ENCODE assay signal across 11 cellular contexts in the genomic region with DNA sequence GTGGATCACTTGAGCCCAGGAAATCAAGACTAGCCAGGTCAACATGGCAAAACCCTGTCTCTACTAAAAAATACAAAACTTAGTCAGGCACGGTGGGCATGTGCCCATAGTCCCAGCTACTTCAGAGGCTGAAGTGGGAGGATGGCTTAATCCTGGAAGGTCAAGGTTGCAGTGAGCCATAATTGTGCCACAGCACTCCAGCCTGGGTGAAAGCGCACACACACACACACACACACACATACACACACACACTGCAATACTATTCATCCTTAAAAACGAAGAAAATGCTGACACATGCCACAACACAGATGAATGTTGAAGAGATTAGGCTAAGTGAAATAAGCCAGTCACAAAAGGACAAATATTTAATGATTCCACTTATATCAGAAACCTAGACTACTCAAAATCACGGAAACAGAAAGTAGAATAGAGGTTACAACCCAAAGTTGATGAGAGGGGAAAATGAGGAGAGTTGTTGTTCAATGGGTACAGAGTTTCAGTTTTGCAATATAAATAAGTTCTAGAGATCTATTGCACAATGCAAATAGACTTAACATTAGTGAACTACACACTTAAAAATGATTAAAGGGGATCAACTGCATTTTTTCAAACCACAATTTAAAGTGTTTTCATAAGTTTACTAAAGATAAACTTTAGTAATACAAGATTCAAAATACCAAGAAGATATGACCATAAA.
DNase-seq lines count a peak whose midpoint lies in the region; TF ChIP-seq lines count a peak whose summit lies in the region.
"Had no signal": no experiment of that assay in that cellular context is flagged by ENCODE, and none has a peak within 500 bp of the region (broad histone marks: within the 10 kb centered on the region; RNA-seq: fewer than 3 reads in every experiment).

No MANE protein-coding gene starts in this region.

- DNase-seq in NCI-H510A treated with DMSO at 0.1 percent for 48 hours (lab: John Stamatoyannopoulos, UW) (peak; percentile 7), NCI-H510A (lab: John Stamatoyannopoulos, UW) (no peak), MM.1S (peak; percentile 54), epithelial cell of esophagus (ENCODE audit: low read depth) (peak; percentile 38), retinal pigment epithelial cell (ENCODE audit: low read depth) (peak; percentile 11), RPMI8226 (no peak), H4 (ENCODE audit: low spot score) (no peak)
- no peak for DNase-seq in activated CD8-positive, alpha-beta memory T cell treated with anti-CD3 and anti-CD28 coated beads, Interleukin-2, amount 50 U/mL, for 48 hours
- DNase-seq: activated CD8-positive, alpha-beta memory T cell treated with anti-CD3 and anti-CD28 coated beads for 24 hours; cortex of kidney; kidney had no signal

- H3K9me3 ChIP-seq in MM.1S (replicated peaks; ENCODE audit: insufficient read depth, low read length) = no peaks in the 10 kb centered on the region

- H3K4me2 ChIP-seq in MM.1S (ENCODE audit: low read depth, low read length) = peak overlapping the region; percentile 40

- no peaks in the 10 kb centered on the region for H3K9me2 ChIP-seq in MM.1S (replicated peaks; ENCODE audit: insufficient read depth, low read length)

- no peak overlapping the region for H3K9ac ChIP-seq in MM.1S (ENCODE audit: low read length)

- H3K27ac ChIP-seq in MM.1S (ENCODE audit: low read length) = peak overlapping the region; percentile 2; the same call in 1 of the 2 replicates

- H3K79me2 ChIP-seq in MM.1S (ENCODE audit: low read length) = peaks cover 54% of the 10 kb centered on the region

- H3K4me3 ChIP-seq in MM.1S (ENCODE audit: low read length) (no peak overlapping the region), epithelial cell of esophagus (ENCODE audit: low read length) (no peak overlapping the region), retinal pigment epithelial cell (ENCODE audit: low read length) (no peak overlapping the region)

- no peak overlapping the region for H2AFZ ChIP-seq in MM.1S (ENCODE audit: low read length)

- H3K36me3 ChIP-seq in MM.1S (replicated peaks; ENCODE audit: insufficient read depth, low read length) = peaks cover 9% of the 10 kb centered on the region

- H4K20me1 ChIP-seq in MM.1S (ENCODE audit: insufficient read depth, low read length) = no peaks in the 10 kb centered on the region

- H3K4me1 ChIP-seq in MM.1S (ENCODE audit: low read length) = peaks cover 14% of the 10 kb centered on the region

- H3F3A ChIP-seq in MM.1S (ENCODE audit: insufficient read depth, low read length) = 0 out of 2 replicates have a peak, but pooled peaks cover 4% of the 10 kb centered on the region

- H3K27me3 ChIP-seq in MM.1S (replicated peaks; ENCODE audit: insufficient read depth, low read length) = no peaks in the 10 kb centered on the region

- TF ChIP-seq CTCF in MM.1S (IDR thresholded peaks at IDR 0.05; ENCODE audit: low read length) (no peak), epithelial cell of esophagus (IDR thresholded peaks at IDR 0.05; ENCODE audit: insufficient read depth, low read depth, low read length, missing control alignments) (no peak), retinal pigment epithelial cell (conservative IDR thresholded peaks at IDR 0.05; ENCODE audit: low read depth, low read length) (no peak)

Comparison
In these comparisons a context has a peak if more than half of its experiments do, and no peak if none do; other contexts are left out.
1. DNase-seq: peak in NCI-H510A treated with DMSO at 0.1 percent for 48 hours (single experiment), MM.1S (single experiment), epithelial cell of esophagus (single experiment) and retinal pigment epithelial cell (single experiment); none in NCI-H510A (single experiment), RPMI8226 (single experiment), activated CD8-positive, alpha-beta memory T cell treated with anti-CD3 and anti-CD28 coated beads, Interleukin-2, amount 50 U/mL, for 48 hours (single experiment) and H4 (single experiment).